ENCODE assay signal across 12 cellular contexts in genomic region chr3:40741729-40742128, GRCh38.
DNase-seq lines count a peak whose midpoint lies in the region; ATAC-seq and TF ChIP-seq lines count a peak whose summit lies in the region.
"Had no signal": no experiment of that assay in that cellular context is flagged by ENCODE, and none has a peak within 500 bp of the region (broad histone marks: within the 10 kb centered on the region; RNA-seq: fewer than 3 reads in every experiment).

No MANE protein-coding gene starts in this region.

- H3K27me3 ChIP-seq in left ventricle myocardium inferior (ENCODE audit: low read depth), result no peaks in the 10 kb centered on the region
- H3K27me3 ChIP-seq in sigmoid colon, result no peaks in the 10 kb centered on the region

- H3K9me3 ChIP-seq in left ventricle myocardium inferior (replicated peaks) (no peaks in the 10 kb centered on the region), sigmoid colon (no peaks in the 10 kb centered on the region)

- H3K4me3 ChIP-seq in left ventricle myocardium inferior (no peak overlapping the region), sigmoid colon (no peak overlapping the region)

- H3K36me3 ChIP-seq in left ventricle myocardium inferior (no peaks in the 10 kb centered on the region), sigmoid colon (no peaks in the 10 kb centered on the region)

- H3K27ac ChIP-seq in left ventricle myocardium inferior (replicated peaks), result peak overlapping the region; percentile 33
- no peak overlapping the region for H3K27ac ChIP-seq in sigmoid colon

- ATAC-seq in HG02981 (IDR thresholded peaks at IDR 0.05; ENCODE audit: unreplicated experiment) (no peak), HG02588 (IDR thresholded peaks at IDR 0.05; ENCODE audit: unreplicated experiment) (no peak)
- ATAC-seq: T-helper 17 cell had no signal

- WGBS in sigmoid colon, 2 donors, result 2 to 3% methylated on average over 1 of the region's 1 CpG

- peaks cover 17% of the 10 kb centered on the region for H3K4me1 ChIP-seq in left ventricle myocardium inferior
- no peaks in the 10 kb centered on the region for H3K4me1 ChIP-seq in sigmoid colon

- intact Hi-C loops in left ventricle myocardium inferior (cut with micrococcal nuclease) (no loop called here), sigmoid colon (cut with DNase I) (no loop called here)

- TF ChIP-seq CTCF in left ventricle myocardium inferior (IDR thresholded peaks at IDR 0.05; ENCODE audit: borderline replicate concordance) (no peak), sigmoid colon (IDR thresholded peaks at IDR 0.05) (no peak)

- no peak for TF ChIP-seq EP300 in sigmoid colon (IDR thresholded peaks at IDR 0.05)

- peak; percentile 9 to 57 (median 44) for DNase-seq in NCI-H1417 (lab: John Stamatoyannopoulos, UW)
- no peak for DNase-seq in NCI-H1417 treated with DMSO at 0.1 percent for 48 hours (lab: John Stamatoyannopoulos, UW)
- DNase-seq in SK-N-DZ (ENCODE audit: low spot score), result peak; percentile 9
- DNase-seq in left ventricle myocardium inferior, result no peak
- DNase-seq in sigmoid colon, result peak; percentile 82
- DNase-seq in foreskin melanocyte, result no peak
- DNase-seq: effector CD8-positive, alpha-beta T cell; NCI-H187; stimulated activated CD4-positive, alpha-beta T cell treated with anti-CD3 and anti-CD28 coated beads, Interleukin-2, amount 100 ng/mL, for 48 hours; T-helper 17 cell had no signal

- TF ChIP-seq POLR2A in sigmoid colon (IDR thresholded peaks at IDR 0.05), result no peak

Comparison
In these comparisons a context has a peak if more than half of its experiments do, and no peak if none do; other contexts are left out.
1. DNase-seq: peak in NCI-H1417 (3 of 3), SK-N-DZ (single experiment) and sigmoid colon (single experiment); none in NCI-H1417 treated with DMSO at 0.1 percent for 48 hours (single experiment), left ventricle myocardium inferior (single experiment) and foreskin melanocyte (single experiment).